8 cellular contexts compared by ENCODE assay signal in the genomic region with DNA sequence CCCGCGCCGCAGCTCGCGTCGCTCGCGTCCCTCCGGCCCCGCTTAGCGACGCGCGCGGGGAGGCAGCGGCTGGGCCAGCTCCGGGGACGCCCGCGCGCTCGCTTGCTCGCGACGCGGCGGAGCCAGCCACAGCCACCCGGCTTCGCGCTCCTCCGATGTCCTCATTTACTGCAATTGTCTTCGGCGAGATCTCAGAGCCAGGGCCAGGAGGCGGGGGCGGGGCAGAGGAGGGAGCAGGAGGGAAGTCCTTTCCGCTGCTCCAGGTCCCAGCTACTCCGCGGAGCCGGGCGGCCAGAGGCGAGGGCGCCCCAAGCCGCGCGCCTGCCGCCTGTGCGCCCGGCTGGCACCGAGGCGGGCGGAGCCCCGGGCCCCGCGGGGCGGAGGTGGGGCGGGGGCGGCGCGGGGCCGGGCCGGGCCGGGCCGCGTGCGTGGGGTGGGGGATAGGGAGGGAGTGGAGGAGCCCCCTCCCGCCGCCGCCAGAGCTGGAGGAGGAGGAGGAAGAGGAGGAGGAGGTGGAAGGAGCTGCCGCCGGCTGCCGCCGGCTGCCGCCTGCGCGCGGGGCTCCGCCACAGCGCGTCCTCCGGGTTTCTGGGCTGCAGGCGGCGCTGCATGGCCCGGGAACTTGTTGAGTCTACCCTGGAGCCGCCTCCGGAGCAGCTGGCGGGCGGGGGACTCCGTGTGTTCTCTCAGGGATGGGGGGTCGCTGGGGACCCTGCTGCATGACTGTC. TPM values are rescaled to one million over a fixed set of nuclear protein-coding genes. Genes with fewer than 3 reads are reported as not detected.
DNase-seq lines count a peak whose midpoint lies in the region; ATAC-seq and TF ChIP-seq lines count a peak whose summit lies in the region.

Gene INSYN2A, minus strand, starts transcription at position 365 of the 728 bp plus-strand sequence. CDS start 20,196 bp downstream, outside the sequence.

- CTCF ChIA-PET in AG04449 (lab: Yijun Ruan, JAX): interaction anchor here (0.8 to 2.2 kb wide), 4 partner anchors 10 to 158 kb away, joined by 3 to 6 read pairs (median 4); no protein-coding TSS in a partner anchor

- no peaks in the 10 kb centered on the region for H3K4me1 Mint-ChIP-seq in stimulated activated naive B cell treated with anti-CD40 and anti-IgM and Interleukin-4, amounts not matched to agents 10 μg/mL and 1 μg/mL and 100 μg/mL, for 72 hours
- peaks cover 2% of the 10 kb centered on the region for H3K4me1 Mint-ChIP-seq in activated T-cell treated with anti-CD3 and anti-CD28 coated beads, Interleukin-2, amount 50 U/mL, for 4 hours (ENCODE audit: low read depth)

- no peak for DNase-seq in AG04449 (ENCODE audit: low read depth, low spot score)
- peak; percentile 54 for DNase-seq in epithelial cell of esophagus (ENCODE audit: low read depth)
- DNase-seq in mucosa of descending colon: peak in 2 of 3 donors; percentile 28 to 55
- DNase-seq in stimulated activated naive B cell treated with anti-CD40 and anti-IgM and Interleukin-4, amounts not matched to agents 10 μg/mL and 1 μg/mL and 100 μg/mL, for 72 hours: no peak
- no peak for DNase-seq in activated T-cell treated with anti-CD3 and anti-CD28 coated beads, Interleukin-2, amount 50 U/mL, for 4 hours
- no peak for DNase-seq in activated CD4-positive, alpha-beta T cell treated with anti-CD3 and anti-CD28 coated beads for 48 hours
- no peak for DNase-seq in germinal center (ENCODE audit: low spot score)

- H3K36me3 ChIP-seq in mucosa of descending colon (ENCODE audit: low read depth): no peaks in the 10 kb centered on the region

- H3K4me3 ChIP-seq in AG04449 (ENCODE audit: low read depth, low read length) (peak within 1 kb of the TSS; percentile 54), epithelial cell of esophagus (ENCODE audit: low read length) (peak within 1 kb of the TSS; percentile 35), mucosa of descending colon (no peak within 1 kb of the TSS)

- H3K9me3 ChIP-seq in mucosa of descending colon: no peaks in the 10 kb centered on the region

- H3K9me3 Mint-ChIP-seq in stimulated activated naive B cell treated with anti-CD40 and anti-IgM and Interleukin-4, amounts not matched to agents 10 μg/mL and 1 μg/mL and 100 μg/mL, for 72 hours: no peaks in the 10 kb centered on the region
- no peaks in the 10 kb centered on the region for H3K9me3 Mint-ChIP-seq in activated T-cell treated with anti-CD3 and anti-CD28 coated beads, Interleukin-2, amount 50 U/mL, for 4 hours

- POLR2A ChIA-PET in AG04449 (lab: Yijun Ruan, JAX): no interaction called here

- H3K4me3 Mint-ChIP-seq in stimulated activated naive B cell treated with anti-CD40 and anti-IgM and Interleukin-4, amounts not matched to agents 10 μg/mL and 1 μg/mL and 100 μg/mL, for 72 hours: no peak within 1 kb of the TSS
- H3K4me3 Mint-ChIP-seq in activated T-cell treated with anti-CD3 and anti-CD28 coated beads, Interleukin-2, amount 50 U/mL, for 4 hours: no peak within 1 kb of the TSS

- peaks cover 30 to 31% of the 10 kb centered on the region in 2 donors for H3K27me3 Mint-ChIP-seq in stimulated activated naive B cell treated with anti-CD40 and anti-IgM and Interleukin-4, amounts not matched to agents 10 μg/mL and 1 μg/mL and 100 μg/mL, for 72 hours
- H3K27me3 Mint-ChIP-seq in activated T-cell treated with anti-CD3 and anti-CD28 coated beads, Interleukin-2, amount 50 U/mL, for 4 hours (ENCODE audit: low read depth): peaks cover 29% of the 10 kb centered on the region

- TF ChIP-seq CTCF in AG04449 (IDR thresholded peaks at IDR 0.05; ENCODE audit: insufficient read depth, low read length, missing control alignments) (peak; percentile 45), LNCAP (IDR thresholded peaks at IDR 0.05) (peak; percentile 19; the same call in 1 of the 2 replicates), epithelial cell of esophagus (IDR thresholded peaks at IDR 0.05; ENCODE audit: insufficient read depth, low read depth, low read length, missing control alignments) (peak; percentile 15), mucosa of descending colon (IDR thresholded peaks at IDR 0.05) (no peak)

- H3K27ac Mint-ChIP-seq in stimulated activated naive B cell treated with anti-CD40 and anti-IgM and Interleukin-4, amounts not matched to agents 10 μg/mL and 1 μg/mL and 100 μg/mL, for 72 hours: no peak within 1 kb of the TSS

- peak; percentile 63 for ATAC-seq in mucosa of descending colon
- ATAC-seq in stimulated activated naive B cell treated with anti-CD40 and anti-IgM and Interleukin-4, amounts not matched to agents 10 μg/mL and 1 μg/mL and 100 μg/mL, for 72 hours (replicated peaks): no peak
- no peak for ATAC-seq in activated T-cell treated with anti-CD3 and anti-CD28 coated beads, Interleukin-2, amount 50 U/mL, for 4 hours

- no peaks in the 10 kb centered on the region for H3K36me3 Mint-ChIP-seq in stimulated activated naive B cell treated with anti-CD40 and anti-IgM and Interleukin-4, amounts not matched to agents 10 μg/mL and 1 μg/mL and 100 μg/mL, for 72 hours
- no peaks in the 10 kb centered on the region for H3K36me3 Mint-ChIP-seq in activated T-cell treated with anti-CD3 and anti-CD28 coated beads, Interleukin-2, amount 50 U/mL, for 4 hours (ENCODE audit: insufficient read depth)

- intact Hi-C loops in mucosa of descending colon (cut with DNase I, micrococcal nuclease): no loop called here

- H3K4me1 ChIP-seq in mucosa of descending colon (ENCODE audit: low read depth): peaks cover 12% of the 10 kb centered on the region

RNA-seq across cellular contexts. Expression of gene INSYN2A, which starts in this region (rescaled TPM):
- total RNA-seq in mucosa of descending colon: under 1 TPM in 1 of 3 donors, not detected in 2; 0.51 TPM
- total RNA-seq in activated T-cell treated with anti-CD3 and anti-CD28 coated beads, Interleukin-2, amount 50 U/mL, for 4 hours: not detected

Comparison
In these comparisons a context has a peak if more than half of its experiments do, and no peak if none do; other contexts are left out.
1. Peak in DNase-seq and ATAC-seq in mucosa of descending colon; RNA of the gene not detected or under 1 TPM.